ENCODE assay signal across 8 cellular contexts in genomic region chr4:141220655-141221605, GRCh38. TPM values are rescaled to one million over a fixed set of nuclear protein-coding genes. Genes with fewer than 3 reads are reported as not detected.
DNase-seq lines count a peak whose midpoint lies in the region; ATAC-seq and TF ChIP-seq lines count a peak whose summit lies in the region.

ZNF330 (plus strand) TSS chr4:141220895; CDS start chr4:141222372, 1,477 bp downstream.

- POLR2A ChIA-PET in OCI-LY7 (lab: Charles Lee) = interaction anchor here (0.6 kb wide), 1 partner anchor 21 kb away, joined by 3 read pairs; no protein-coding TSS in a partner anchor

- H3K27ac ChIP-seq in OCI-LY7 (ENCODE audit: low read depth, low read length, poor library complexity, severe bottlenecking) = peak within 1 kb of the TSS; percentile 48

- TF ChIP-seq CTCF in OCI-LY7 (conservative IDR thresholded peaks at IDR 0.05; ENCODE audit: low read length) = peak; percentile 75
- TF ChIP-seq CTCF in epithelial cell of esophagus (IDR thresholded peaks at IDR 0.05; ENCODE audit: insufficient read depth, low read depth, low read length, missing control alignments) = peak; percentile 36

- peaks cover 47% of the 10 kb centered on the region for H3K79me2 ChIP-seq in OCI-LY7 (ENCODE audit: insufficient read depth, low read depth, low read length)

- intact Hi-C loops in OCI-LY7 (cut with micrococcal nuclease; ENCODE audit: unreplicated experiment) = loop anchor here (5.0 kb wide), 1 partner anchor 694 kb away; no protein-coding TSS in a partner anchor

- H3K4me3 ChIP-seq in OCI-LY7 (ENCODE audit: low read depth, low read length, poor library complexity, severe bottlenecking) (peak within 1 kb of the TSS; percentile 92), epithelial cell of esophagus (ENCODE audit: low read length) (peak within 1 kb of the TSS; percentile 84), mononuclear cell (ENCODE audit: low read length) (peak within 1 kb of the TSS; percentile 92)

- no TSS peak for BruUV-seq in OCI-LY7 (replicated peaks; lab: Mats Ljungman, UMichigan)

- peak; percentile 84 for ATAC-seq in GM21360 (IDR thresholded peaks at IDR 0.05; ENCODE audit: unreplicated experiment)

- peak within 1 kb of the TSS; percentile 94 for H3K4me2 ChIP-seq in OCI-LY7 (ENCODE audit: low read length)

- CTCF ChIA-PET in OCI-LY7 (lab: Charles Lee; ENCODE audit: unreplicated experiment) = no interaction called here

- peaks cover 11% of the 10 kb centered on the region for H4K20me1 ChIP-seq in OCI-LY7 (ENCODE audit: insufficient read depth, low read length)

- H3K27me3 ChIP-seq in mononuclear cell (ENCODE audit: insufficient read depth, low read length) = no peaks in the 10 kb centered on the region

- H3K9me3 ChIP-seq in OCI-LY7 (ENCODE audit: low read length) = no peaks in the 10 kb centered on the region
- no peaks in the 10 kb centered on the region for H3K9me3 ChIP-seq in mononuclear cell (ENCODE audit: low read depth, low read length)

- peaks cover 37% of the 10 kb centered on the region for H3K36me3 ChIP-seq in OCI-LY7 (ENCODE audit: insufficient read depth, low read length)

- H3K4me1 ChIP-seq in OCI-LY7 (ENCODE audit: insufficient read depth, low read length, poor library complexity, severe bottlenecking) (peaks cover 16% of the 10 kb centered on the region), mononuclear cell (ENCODE audit: insufficient read depth, low read length) (peaks cover 5% of the 10 kb centered on the region)

- DNase-seq in DMS 273 (lab: John Stamatoyannopoulos, UW; ENCODE audit: unreplicated experiment) (peak; percentile 88), HT1080 (ENCODE audit: low read depth) (peak; percentile 91), OCI-LY7 (ENCODE audit: low spot score) (peak; percentile 89), activated T-cell treated with anti-CD3 and anti-CD28 coated beads for 4 hours (peak; percentile 94), epithelial cell of esophagus (ENCODE audit: low read depth) (peak; percentile 90)
- peak; percentile 79 to 80 for DNase-seq in stimulated activated CD8-positive, alpha-beta memory T cell treated with anti-CD3 and anti-CD28 coated beads, Interleukin-4, amount 100 ng/mL, for 1 hour (ENCODE audit: low read depth in 2 of 2, low spot score in 1 of 2)

- peak within 1 kb of the TSS; percentile 99 for H2AFZ ChIP-seq in OCI-LY7 (ENCODE audit: low read length)

- no peaks in the 10 kb centered on the region for H3K9me2 ChIP-seq in OCI-LY7 (ENCODE audit: insufficient read depth, low read length)

RNA-seq across cellular contexts. Expression of gene ZNF330, which starts in this region (rescaled TPM):
- 56.8 and 60.7 TPM in 2 replicates for total RNA-seq in HT1080 (2014; rRNA removed; shearing (Covaris generic))
- 61.6 and 75.7 TPM in 2 replicates for polyA plus RNA-seq in HT1080 (2015; cell fraction: cytosol; rRNA removed)
- polyA plus RNA-seq in HT1080 (2015; cell fraction: nucleus; rRNA removed) = 74.9 and 75.4 TPM in 2 replicates
- total RNA-seq in OCI-LY7 (2014; rRNA removed; shearing (Covaris generic)) = 34.3 and 41.7 TPM in 2 replicates
- 56.0 and 60.9 TPM in 2 replicates for total RNA-seq in OCI-LY7 (2022)
- total RNA-seq in mononuclear cell = 37.4 TPM

Comparison
In these comparisons a context has a peak if more than half of its experiments do, and no peak if none do; other contexts are left out.
1. Peak in every context shown above with its lines: DNase-seq, ATAC-seq, H3K4me3 ChIP-seq and H3K27ac ChIP-seq.